In genomic region chr2:212882626-212883025, GRCh38 we compare ENCODE assay signal across 26 cellular contexts.
A peak's percentile ranks its signal among the peaks of the same experiment; 100 is the strongest.
DNase-seq lines count a peak whose midpoint lies in the region; ATAC-seq lines count a peak whose summit lies in the region.
"Had no signal": no experiment of that assay in that cellular context is flagged by ENCODE, and none has a peak within 500 bp of the region (broad histone marks: within the 10 kb centered on the region; RNA-seq: fewer than 3 reads in every experiment).

No MANE protein-coding gene starts in this region.

- DNase-seq in CD4-positive, CD25-positive, alpha-beta regulatory T cell, result peak in 2 of 3 donors; percentile 6 to 50
- DNase-seq in NCI-H82 (lab: John Stamatoyannopoulos, UW), result no peak
- DNase-seq in NCI-H1694 treated with DMSO at 0.1 percent for 48 hours (lab: John Stamatoyannopoulos, UW), result no peak
- no peak for DNase-seq in GM23248
- no peak for DNase-seq in GM19240 (ENCODE audit: insufficient read length, low spot score)
- DNase-seq: activated CD4-positive, alpha-beta T cell treated with anti-CD3 and anti-CD28 coated beads for 4 hours; cerebellar nuclear complex; EL; HCEC 1CT; left ventricle myocardium superior; NCI-H1417; NCI-H510A; posterior cingulate gyrus; stimulated activated CD4-positive, alpha-beta T cell treated with anti-CD3 and anti-CD28 coated beads, Interleukin-15, amount 100 ng/mL, for 24 hours had no signal

- H3K79me2 ChIP-seq in GM23248 (ENCODE audit: insufficient read depth), result no peaks in the 10 kb centered on the region

- peak overlapping the region; percentile 46 for H3K4me3 ChIP-seq in CD4-positive, CD25-positive, alpha-beta regulatory T cell (ENCODE audit: low read depth, low read length)
- H3K4me3 ChIP-seq in GM23248, result no peak overlapping the region
- H3K4me3 ChIP-seq: A549, SJSA1 had no signal

- peak overlapping the region; percentile 16 to 53 (median 45) for H3K27ac Mint-ChIP-seq in CD4-positive, CD25-positive, alpha-beta regulatory T cell
- H3K27ac Mint-ChIP-seq: activated naive CD4-positive, alpha-beta T cell treated with anti-CD3 and anti-CD28 coated beads, Interleukin-2, amount 50 U/mL, for 72 hours; activated T-helper 1 cell treated with anti-CD3 and anti-CD28 coated beads, Interleukin-12 subunit alpha, Interleukin-12 subunit beta, Interleukin-2, Interleukin-4 antibody, amounts not matched to agents 30 ng/mL and 10 ng/mL and 1 ng/mL, durations not matched to agents 14 hours and 24 hours and 36 hours; B cell had no signal

- in situ Hi-C loops in GM23248 (cut with MboI), result no loop called here

- no peak overlapping the region for H3K9ac ChIP-seq in GM23248

- H3K9me2 ChIP-seq in GM23248 (ENCODE audit: insufficient read depth), result no peaks in the 10 kb centered on the region

- peaks cover 67% of the 10 kb centered on the region for H3K36me3 Mint-ChIP-seq in CD4-positive, CD25-positive, alpha-beta regulatory T cell

- peaks cover 0 to 37% (median 14%) of the 10 kb centered on the region in 7 donors for H3K9me3 Mint-ChIP-seq in CD4-positive, CD25-positive, alpha-beta regulatory T cell

- H3K27me3 ChIP-seq in CD4-positive, CD25-positive, alpha-beta regulatory T cell (ENCODE audit: control insufficient read depth, insufficient read depth, low read length), result no peaks in the 10 kb centered on the region
- no peaks in the 10 kb centered on the region for H3K27me3 ChIP-seq in GM23248 (replicated peaks; ENCODE audit: insufficient read depth)
- H3K27me3 ChIP-seq: SJSA1 had no signal

- H4K20me1 ChIP-seq in GM23248 (ENCODE audit: insufficient read depth), result no peaks in the 10 kb centered on the region

- no peaks in the 10 kb centered on the region for H3K27me3 Mint-ChIP-seq in CD4-positive, CD25-positive, alpha-beta regulatory T cell
- H3K27me3 Mint-ChIP-seq: B cell had no signal

- 82 to 90% methylated on average over 2 of the region's 2 CpGs for WGBS in GM23248 (ENCODE audit: low coverage in 1 of 2, low lambda C conversion rate in 2 of 2, missing lambda C conversion rate in 2 of 2), 2 experiments

- peaks cover 4 to 5% of the 10 kb centered on the region in 2 experiments for H3K9me3 ChIP-seq in CD4-positive, CD25-positive, alpha-beta regulatory T cell (ENCODE audit: control insufficient read depth in 2 of 2, low read length in 2 of 2)
- H3K9me3 ChIP-seq in GM23248 (ENCODE audit: low read depth), result no peaks in the 10 kb centered on the region
- H3K9me3 ChIP-seq: A549, SJSA1 had no signal

- H3K4me3 Mint-ChIP-seq in CD4-positive, CD25-positive, alpha-beta regulatory T cell, result peak overlapping the region in 2 of 4 donors; percentile 17 to 42
- H3K4me3 Mint-ChIP-seq: activated T-helper 1 cell treated with anti-CD3 and anti-CD28 coated beads, Interleukin-12 subunit alpha, Interleukin-12 subunit beta, Interleukin-2, Interleukin-4 antibody, amounts not matched to agents 30 ng/mL and 10 ng/mL and 1 ng/mL, durations not matched to agents 14 hours and 24 hours and 36 hours; B cell; neural crest cell had no signal

- H3K36me3 ChIP-seq in CD4-positive, CD25-positive, alpha-beta regulatory T cell (ENCODE audit: control insufficient read depth, insufficient read depth, low read length), result peaks cover 5% of the 10 kb centered on the region
- H3K36me3 ChIP-seq in GM23248 (ENCODE audit: low read depth), result no peaks in the 10 kb centered on the region
- H3K36me3 ChIP-seq: SJSA1 had no signal

- ATAC-seq in CD4-positive, CD25-positive, alpha-beta regulatory T cell (ENCODE audit: low read depth in 2 of 2), result no peak
- peak; percentile 93 for ATAC-seq in GM18508 (IDR thresholded peaks at IDR 0.05; ENCODE audit: insufficient read depth, unreplicated experiment)
- peak; percentile 56 for ATAC-seq in GM21717 (IDR thresholded peaks at IDR 0.05; ENCODE audit: unreplicated experiment)
- peak; percentile 63 for ATAC-seq in HG03457 (IDR thresholded peaks at IDR 0.05; ENCODE audit: unreplicated experiment)
- ATAC-seq: A549; activated naive CD4-positive, alpha-beta T cell treated with anti-CD3 and anti-CD28 coated beads, Interleukin-2, amount 50 U/mL, for 72 hours; left ventricle myocardium superior; sciatic nerve had no signal

- H3F3A ChIP-seq in GM23248 (ENCODE audit: insufficient read depth), result no peaks in the 10 kb centered on the region

- no peak overlapping the region for H2AFZ ChIP-seq in GM23248

- H3K4me2 ChIP-seq in GM23248 (ENCODE audit: unreplicated experiment), result no peak overlapping the region
- H3K4me2 ChIP-seq: A549 had no signal

- H3K4me1 Mint-ChIP-seq in CD4-positive, CD25-positive, alpha-beta regulatory T cell, result peaks cover 17 to 44% (median 34%) of the 10 kb centered on the region in 4 donors
- H3K4me1 Mint-ChIP-seq: neural crest cell had no signal

- H3K4me1 ChIP-seq in CD4-positive, CD25-positive, alpha-beta regulatory T cell (ENCODE audit: control insufficient read depth, insufficient read depth, low read length, poor library complexity, severe bottlenecking), result peaks cover 4% of the 10 kb centered on the region
- no peaks in the 10 kb centered on the region for H3K4me1 ChIP-seq in GM23248 (ENCODE audit: insufficient read depth)
- H3K4me1 ChIP-seq: A549, SJSA1 had no signal

- H3K27ac ChIP-seq in CD4-positive, CD25-positive, alpha-beta regulatory T cell (ENCODE audit: insufficient read depth, low read length, poor library complexity, severe bottlenecking), result no peak overlapping the region
- H3K27ac ChIP-seq in GM23248, result no peak overlapping the region
- H3K27ac ChIP-seq: A549, epithelial cell of prostate, HL-60, SJSA1 had no signal

Comparison
In these comparisons a context has a peak if more than half of its experiments do, and no peak if none do; other contexts are left out.
1. ATAC-seq: peak in GM18508 (single experiment), GM21717 (single experiment) and HG03457 (single experiment); none in CD4-positive, CD25-positive, alpha-beta regulatory T cell (0 of 2).
2. DNase-seq: peak in CD4-positive, CD25-positive, alpha-beta regulatory T cell (2 of 3); none in NCI-H82 (single experiment), NCI-H1694 treated with DMSO at 0.1 percent for 48 hours (single experiment), GM23248 (single experiment) and GM19240 (single experiment).